8 cellular contexts compared by ENCODE assay signal in genomic region chr12:32455607-32456063, GRCh38. TPM values are rescaled to one million over a fixed set of nuclear protein-coding genes. Genes with fewer than 3 reads are reported as not detected.
DNase-seq lines count a peak whose midpoint lies in the region; ATAC-seq, FAIRE-seq and TF ChIP-seq lines count a peak whose summit lies in the region.

No MANE protein-coding gene starts in this region.

- no peaks in the 10 kb centered on the region for H3K9me3 Mint-ChIP-seq in immature natural killer cell

- H3K4me1 ChIP-seq in body of pancreas = peaks cover 43% of the 10 kb centered on the region
- H3K4me1 ChIP-seq in spleen = peaks cover 0 to 43% (median 18%) of the 10 kb centered on the region in 6 donors

- H3K36me3 Mint-ChIP-seq in immature natural killer cell = peaks cover 0 to 3% (median 0%) of the 10 kb centered on the region in 3 donors

- DNase-seq in NCI-H460 (ENCODE audit: extremely low read depth, low read depth) = peak; percentile 58
- peak in 2 of 4 donors; percentile 16 to 56 for DNase-seq in body of pancreas
- DNase-seq in immature natural killer cell = peak; percentile 21 to 43 (median 36)
- no peak for DNase-seq in spleen
- no peak for DNase-seq in activated effector memory CD4-positive, alpha-beta T cell treated with anti-CD3 and anti-CD28 coated beads, Interleukin-2, amount 50 U/mL, for 16 hours
- no peak for DNase-seq in cerebellar nuclear complex (lab: John Stamatoyannopoulos, UW)

- ATAC-seq in HG02610 (IDR thresholded peaks at IDR 0.05; ENCODE audit: unreplicated experiment) (peak; percentile 50), body of pancreas (peak; percentile 55)

- whole genome bisulfite sequencing in body of pancreas, 2 donors = 14% methylated on average over 1 of the region's 1 CpG
- 8 to 13% (median 13%) methylated on average over 1 of the region's 1 CpG for whole genome bisulfite sequencing in spleen, 5 donors

- no peaks in the 10 kb centered on the region for H3K9me3 ChIP-seq in body of pancreas
- no peaks in the 10 kb centered on the region for H3K9me3 ChIP-seq in spleen

- H3K4me3 ChIP-seq in body of pancreas (no peak overlapping the region), spleen (peak overlapping the region in 6 of 8 donors; percentile 5 to 62 (median 22))

- peaks cover 0 to 5% (median 0%) of the 10 kb centered on the region in 3 donors for H3K27me3 Mint-ChIP-seq in immature natural killer cell (ENCODE audit: low read depth in 3 of 3)

- peak; percentile 37 to 73 (median 65) for TF ChIP-seq CTCF in body of pancreas (IDR thresholded peaks at IDR 0.05)
- peak; percentile 31 to 70 (median 58) for TF ChIP-seq CTCF in spleen (IDR thresholded peaks at IDR 0.05 in 8 of 11, conservative IDR thresholded peaks at IDR 0.05 in 3 of 11)

- H3K4me3 Mint-ChIP-seq in immature natural killer cell = peak overlapping the region in 2 of 5 donors; percentile 9 to 21

- intact Hi-C loops in body of pancreas (cut with DNase I) = loop anchor here (10.0 kb wide), 1 partner anchor 199 kb away; no protein-coding TSS in a partner anchor
- intact Hi-C loops in spleen (cut with DNase I; ENCODE audit: low total_unique reads) = no loop called here

- H3K4me1 Mint-ChIP-seq in immature natural killer cell = no peaks in the 10 kb centered on the region

- H3K27ac ChIP-seq in body of pancreas = peak overlapping the region in 3 of 4 donors; percentile 28 to 59 (median 34)
- H3K27ac ChIP-seq in spleen = peak overlapping the region in 7 of 8 donors; percentile 12 to 68 (median 45)

- TF ChIP-seq POLR2A in body of pancreas (IDR thresholded peaks at IDR 0.05) (no peak), spleen (IDR thresholded peaks at IDR 0.05) (no peak)

- H3K27me3 ChIP-seq in body of pancreas (no peaks in the 10 kb centered on the region), spleen (replicated peaks in 1 of 7) (no peaks in the 10 kb centered on the region)

- no peaks in the 10 kb centered on the region for H3K36me3 ChIP-seq in body of pancreas (replicated peaks in 1 of 2; ENCODE audit: insufficient read depth in 1 of 2, low read depth in 2 of 2)
- no peaks in the 10 kb centered on the region for H3K36me3 ChIP-seq in spleen

- FAIRE-seq in G401.6 (lab: Jason Lieb, UNC) = peak; percentile 97

- no peak overlapping the region for H3K27ac Mint-ChIP-seq in immature natural killer cell

RNA-seq across cellular contexts. Expression of gene FGD4, which starts 56.3 kb away (rescaled TPM):
- 4.2 and 4.4 TPM in 2 replicates for total RNA-seq in NCI-H460 (2014; rRNA removed; shearing (Covaris generic))
- polyA plus RNA-seq in NCI-H460 (2014; cell fraction: nucleus; rRNA removed) = 2.0 and 2.9 TPM in 2 replicates
- total RNA-seq in body of pancreas = 10 to 100 TPM; 36.3 to 54.4 TPM
- polyA plus RNA-seq in immature natural killer cell = 1 to 10 TPM in 1 of 3 donors, under 1 TPM in 2; 0.12 to 2.3 (median 0.39) TPM
- total RNA-seq in spleen = 10 to 100 TPM; 18.3 to 44.4 (median 36.7) TPM
- polyA plus RNA-seq in spleen = 1 to 10 TPM; 1.0 to 3.1 (median 1.2) TPM

Comparison
In these comparisons a context has a peak if more than half of its experiments do, and no peak if none do; other contexts are left out.
1. DNase-seq: peak in NCI-H460 (single experiment) and immature natural killer cell (3 of 3); none in spleen (single experiment), activated effector memory CD4-positive, alpha-beta T cell treated with anti-CD3 and anti-CD28 coated beads, Interleukin-2, amount 50 U/mL, for 16 hours (single experiment) and cerebellar nuclear complex (0 of 2).
2. H3K4me3 ChIP-seq: peak in spleen (6 of 8); none in body of pancreas (0 of 2).